8 cellular contexts compared by ENCODE assay signal in the genomic region with DNA sequence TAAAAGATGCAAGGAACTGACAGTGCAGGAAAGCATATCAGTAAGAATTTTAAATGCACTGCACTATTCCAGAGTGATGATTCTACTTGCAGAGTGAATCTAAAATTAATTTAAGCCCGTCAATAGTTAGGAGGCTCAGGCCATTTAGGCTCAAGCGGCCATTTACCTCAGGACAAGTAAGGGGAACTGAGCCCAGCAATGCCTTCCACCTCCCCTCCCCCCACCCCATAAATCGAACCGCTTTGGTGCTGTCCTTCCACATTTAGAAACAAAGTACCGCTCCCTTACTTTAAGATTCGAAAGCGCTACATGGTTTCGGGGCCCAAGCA. TPM values are rescaled to one million over a fixed set of nuclear protein-coding genes. Genes with fewer than 3 reads are reported as not detected.
DNase-seq lines count a peak whose midpoint lies in the region; ATAC-seq and TF ChIP-seq lines count a peak whose summit lies in the region.

No MANE protein-coding gene starts in this region.

- H3K27me3 ChIP-seq in lower lobe of right lung (ENCODE audit: low read depth) (no peaks in the 10 kb centered on the region), upper lobe of right lung (no peaks in the 10 kb centered on the region)

- intact Hi-C loops in lower lobe of right lung (cut with DNase I): no loop called here
- intact Hi-C loops in upper lobe of right lung (cut with DNase I): no loop called here
- intact Hi-C loops in head of caudate nucleus (cut with DNase I): no loop called here

- peak in 1 of 2 donors; percentile 18 for ATAC-seq in lower lobe of right lung
- ATAC-seq in upper lobe of right lung: peak; percentile 23

- peak; percentile 47 for DNase-seq in GM12865 (ENCODE audit: low read depth)
- DNase-seq in Jurkat, Clone E6-1 (ENCODE audit: low read depth, low spot score): no peak
- DNase-seq in choroid plexus epithelial cell (ENCODE audit: low read depth): peak; percentile 5
- DNase-seq in lower lobe of right lung: no peak
- no peak for DNase-seq in upper lobe of right lung
- no peak for DNase-seq in head of caudate nucleus
- no peak for DNase-seq in stimulated activated naive CD4-positive, alpha-beta T cell treated with Interleukin-2 at 50 U/mL for 16 hours (lab: John Stamatoyannopoulos, UW)
- DNase-seq in kidney glomerular epithelial cell (lab: John Stamatoyannopoulos, UW): no peak

- H3K4me1 ChIP-seq in lower lobe of right lung: peaks cover 12% of the 10 kb centered on the region
- no peaks in the 10 kb centered on the region for H3K4me1 ChIP-seq in upper lobe of right lung

- H3K4me3 ChIP-seq in GM12865 (ENCODE audit: low read depth, low read length) (peak overlapping the region; percentile 78), choroid plexus epithelial cell (ENCODE audit: low read depth, low read length) (peak overlapping the region; percentile 71), lower lobe of right lung (peak overlapping the region; percentile 75), upper lobe of right lung (peak overlapping the region; percentile 65)
- H3K4me3 ChIP-seq in Jurkat, Clone E6-1 (ENCODE audit: low read length): peak overlapping the region; percentile 63

- H3K27ac ChIP-seq in lower lobe of right lung: peak overlapping the region; percentile 76
- peak overlapping the region; percentile 78 for H3K27ac ChIP-seq in upper lobe of right lung

- TF ChIP-seq CTCF in GM12865 (IDR thresholded peaks at IDR 0.05; ENCODE audit: insufficient read depth, low read depth, low read length, missing control alignments): no peak
- TF ChIP-seq CTCF in choroid plexus epithelial cell (conservative IDR thresholded peaks at IDR 0.05; ENCODE audit: low read depth, low read length): no peak
- TF ChIP-seq CTCF in lower lobe of right lung (IDR thresholded peaks at IDR 0.05): no peak
- no peak for TF ChIP-seq CTCF in upper lobe of right lung (IDR thresholded peaks at IDR 0.05)

- H3K36me3 ChIP-seq in lower lobe of right lung: peaks cover 32% of the 10 kb centered on the region
- H3K36me3 ChIP-seq in upper lobe of right lung: peaks cover 22% of the 10 kb centered on the region

- no peaks in the 10 kb centered on the region for H3K9me3 ChIP-seq in lower lobe of right lung
- H3K9me3 ChIP-seq in upper lobe of right lung: no peaks in the 10 kb centered on the region

RNA-seq across cellular contexts. Expression of a gene that starts 0.7 kb away (rescaled TPM):
- polyA plus RNA-seq in Jurkat, Clone E6-1 (2012; ENCODE audit: insufficient read depth, insufficient read length): 13.4 TPM
- total RNA-seq in lower lobe of right lung (20.4 TPM), upper lobe of right lung (18.0 TPM)

Comparison
In these comparisons a context has a peak if more than half of its experiments do, and no peak if none do; other contexts are left out.
1. DNase-seq: peak in GM12865 (single experiment) and choroid plexus epithelial cell (single experiment); none in Jurkat, Clone E6-1 (single experiment), lower lobe of right lung (single experiment), upper lobe of right lung (single experiment), head of caudate nucleus (0 of 42), stimulated activated naive CD4-positive, alpha-beta T cell treated with Interleukin-2 at 50 U/mL for 16 hours (single experiment) and kidney glomerular epithelial cell (single experiment).
2. Peak in every context shown above with its lines, with median percentiles within 50 percentile points of each other: H3K4me3 ChIP-seq.